1 cellular context compared by ENCODE assay signal in genomic region chr4:106795326-106795725, GRCh38.
TF ChIP-seq lines count a peak whose summit lies in the region.

No MANE protein-coding gene starts in this region.

TF ChIP-seq in HepG2, 621 proteins besides CTCF, POLR2A, EP300 and RAD21 (continued from another document):
- peak; percentile 68 for TF ChIP-seq MAFF (IDR thresholded peaks at IDR 0.05; ENCODE audit: low read depth, low read length)
- TF ChIP-seq ZNF598 (CRISPR knock-in tag; IDR thresholded peaks at IDR 0.05; ENCODE audit: borderline replicate concordance) = no peak
- TF ChIP-seq ZMAT3 (CRISPR knock-in tag; conservative IDR thresholded peaks at IDR 0.05) = no peak
- peak; percentile 60 to 85 for TF ChIP-seq MAFK (conservative IDR thresholded peaks at IDR 0.05 in 1 of 2, IDR thresholded peaks at IDR 0.05 in 1 of 2; ENCODE audit: low read length in 2 of 2)
- no peak for TF ChIP-seq CREB1 (IDR thresholded peaks at IDR 0.05)
- no peak for TF ChIP-seq CREB1 (CRISPR knock-in tag; IDR thresholded peaks at IDR 0.05)
- TF ChIP-seq, protein P1, sequence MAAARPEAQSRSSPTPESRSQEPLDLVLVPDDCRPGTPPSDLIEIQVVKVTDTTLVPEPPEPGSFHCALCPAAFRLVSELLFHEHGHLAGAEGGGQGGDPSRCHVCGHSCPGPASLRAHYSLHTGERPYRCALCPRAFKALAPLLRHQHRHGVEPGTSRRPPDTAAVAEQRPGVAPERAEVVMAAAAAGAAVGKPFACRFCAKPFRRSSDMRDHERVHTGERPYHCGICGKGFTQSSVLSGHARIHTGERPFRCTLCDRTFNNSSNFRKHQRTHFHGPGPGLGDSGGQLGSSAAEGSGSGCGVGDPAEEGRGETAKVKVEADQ (CRISPR knock-in tag; IDR thresholded peaks at IDR 0.05; ENCODE audit: borderline replicate concordance) = no peak
- no peak for TF ChIP-seq ZNF510 (CRISPR knock-in tag; IDR thresholded peaks at IDR 0.05; ENCODE audit: low read depth)
